In genomic region chr1:57883145-57883699, GRCh38 we compare ENCODE assay signal across 34 cellular contexts.
"Had no signal": no experiment of that assay in that cellular context is flagged by ENCODE, and none has a peak within 500 bp of the region (broad histone marks: within the 10 kb centered on the region; RNA-seq: fewer than 3 reads in every experiment).

No MANE protein-coding gene starts in this region.

- H3K9ac ChIP-seq: KMS-11 had no signal

- H3K36me3 ChIP-seq: MG63 had no signal

- H3K27ac ChIP-seq: KMS-11 had no signal

- H3K4me2 ChIP-seq: KMS-11 had no signal

- H3K4me3 ChIP-seq: MG63 had no signal

- H3K9me3 ChIP-seq: MG63 had no signal

- H3K27me3 ChIP-seq: MG63 had no signal

- DNase-seq: Karpas-422, Kasumi-1, KG1, MG63, MM.1S, MV-4-11, NCI-H1048, NCI-H1092, NCI-H1092 treated with DMSO at 0.1 percent for 48 hours, NCI-H1105, NCI-H1105 treated with DMSO at 0.1 percent for 48 hours, NCI-H1417, NCI-H1417 treated with DMSO at 0.1 percent for 48 hours, NCI-H1436, NCI-H1436 treated with DMSO at 0.1 percent for 48 hours, NCI-H146, NCI-H1694, NCI-H1694 treated with DMSO at 0.1 percent for 48 hours, NCI-H187, NCI-H187 treated with DMSO at 0.1 percent for 48 hours, NCI-H1930, NCI-H2029, NCI-H2029 treated with DMSO at 0.1 percent for 48 hours, NCI-H2081, NCI-H2081 treated with DMSO at 0.1 percent for 48 hours, NCI-H2107, NCI-H2171, NCI-H2171 treated with DMSO at 0.1 percent for 48 hours, NCI-H2227 treated with DMSO at 0.1 percent for 48 hours, NCI-H226, NCI-H345, NCI-H446, NCI-H446 treated with DMSO at 0.1 percent for 48 hours had no signal
